8 cellular contexts compared by ENCODE assay signal in the genomic region with DNA sequence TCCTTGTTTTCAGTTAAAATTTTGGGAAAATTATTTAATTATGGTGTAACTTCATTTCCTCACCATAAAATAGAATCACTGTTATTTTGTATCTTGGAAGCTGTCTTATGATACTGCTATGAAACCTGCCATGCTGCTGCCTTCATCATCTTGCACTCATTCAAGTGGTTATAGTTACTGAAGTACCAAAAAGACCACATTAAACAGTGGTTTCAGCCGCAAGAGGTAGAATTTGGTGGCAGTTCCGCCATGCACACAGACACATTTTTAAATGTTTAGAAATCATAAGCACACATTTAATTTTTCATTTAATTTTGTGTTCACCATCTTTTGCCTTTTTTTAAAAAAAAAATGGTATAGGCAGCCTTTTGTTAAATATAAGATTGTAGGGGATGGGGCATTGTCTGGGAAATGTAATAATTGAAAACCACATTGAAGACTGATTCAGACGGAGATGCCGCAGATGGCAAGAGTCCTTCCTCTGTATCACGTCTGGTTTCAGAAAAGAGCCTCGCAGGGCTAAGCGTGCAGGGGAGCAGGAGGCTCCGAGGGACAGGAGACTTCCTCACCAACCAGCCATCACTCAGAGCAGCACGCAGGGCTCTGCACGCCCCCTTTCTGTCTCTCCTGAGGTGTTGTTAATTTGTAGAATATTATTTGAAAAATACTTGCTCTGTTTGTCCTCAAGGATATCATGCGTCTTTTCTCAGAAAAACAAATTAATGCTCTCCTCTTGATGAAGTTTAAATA.
DNase-seq lines count a peak whose midpoint lies in the region; TF ChIP-seq lines count a peak whose summit lies in the region.

No MANE protein-coding gene starts in this region.

- peaks cover 42% of the 10 kb centered on the region for H3K4me1 Mint-ChIP-seq in HFFc6 (ENCODE audit: low read depth)

- peaks cover 6% of the 10 kb centered on the region; the same call in 1 of the 2 replicates for H3K27me3 Mint-ChIP-seq in HFFc6 (ENCODE audit: insufficient read depth)

- no peaks in the 10 kb centered on the region for H3K36me3 ChIP-seq in GM06990 (ENCODE audit: control insufficient read depth, insufficient read depth, low read length)

- H3K27ac Mint-ChIP-seq in HFFc6, result peak overlapping the region; percentile 98; the same call in 1 of the 2 replicates

- H3K36me3 Mint-ChIP-seq in HFFc6 (ENCODE audit: low read depth), result no peaks in the 10 kb centered on the region

- H3K4me3 ChIP-seq in GM06990 (replicated peaks; ENCODE audit: low read depth, low read length), result no peak overlapping the region

- no peaks in the 10 kb centered on the region for H3K27me3 ChIP-seq in GM06990 (replicated peaks; ENCODE audit: control insufficient read depth, insufficient read depth, low read length)

- DNase-seq in GM06990 (ENCODE audit: extremely low read depth, insufficient read length), result peak; percentile 13
- no peak for DNase-seq in HFFc6
- peak in 3 of 5 experiments; percentile 4 to 81 (median 53) for DNase-seq in T-helper 2 cell
- DNase-seq in fibroblast of peridontal ligament (ENCODE audit: extremely low read depth), result peak; percentile 5
- DNase-seq in KBM-7, result no peak
- DNase-seq in SHP77 treated with DMSO at 0.1 percent for 48 hours (lab: John Stamatoyannopoulos, UW), result no peak
- no peak for DNase-seq in SKM-1 treated with dmso at 0.1 percent for 144 hours (lab: John Stamatoyannopoulos, UW; ENCODE audit: unreplicated experiment)
- no peak for DNase-seq in NCI-H2107 (lab: John Stamatoyannopoulos, UW)

- in situ Hi-C loops in KBM-7 (cut with MboI; ENCODE audit: low pct_unique_long_range_greater_than_20kb, low sequenced_read_pairs), result no loop called here

- no peak overlapping the region; the same call in 1 of the 2 replicates for H3K4me3 Mint-ChIP-seq in HFFc6

- H3K9me3 Mint-ChIP-seq in HFFc6, result no peaks in the 10 kb centered on the region

- TF ChIP-seq CTCF in GM06990 (IDR thresholded peaks at IDR 0.05; ENCODE audit: insufficient read depth, low read length, poor library complexity, severe bottlenecking) (no peak), HFFc6 (IDR thresholded peaks at IDR 0.05) (no peak)

Comparison
In these comparisons a context has a peak if more than half of its experiments do, and no peak if none do; other contexts are left out.
1. DNase-seq: peak in GM06990 (single experiment), T-helper 2 cell (3 of 5) and fibroblast of peridontal ligament (single experiment); none in HFFc6 (single experiment), KBM-7 (single experiment), SHP77 treated with DMSO at 0.1 percent for 48 hours (single experiment), SKM-1 treated with dmso at 0.1 percent for 144 hours (single experiment) and NCI-H2107 (single experiment).